Comparison of ENCODE assay signal across 8 cellular contexts in the genomic region with DNA sequence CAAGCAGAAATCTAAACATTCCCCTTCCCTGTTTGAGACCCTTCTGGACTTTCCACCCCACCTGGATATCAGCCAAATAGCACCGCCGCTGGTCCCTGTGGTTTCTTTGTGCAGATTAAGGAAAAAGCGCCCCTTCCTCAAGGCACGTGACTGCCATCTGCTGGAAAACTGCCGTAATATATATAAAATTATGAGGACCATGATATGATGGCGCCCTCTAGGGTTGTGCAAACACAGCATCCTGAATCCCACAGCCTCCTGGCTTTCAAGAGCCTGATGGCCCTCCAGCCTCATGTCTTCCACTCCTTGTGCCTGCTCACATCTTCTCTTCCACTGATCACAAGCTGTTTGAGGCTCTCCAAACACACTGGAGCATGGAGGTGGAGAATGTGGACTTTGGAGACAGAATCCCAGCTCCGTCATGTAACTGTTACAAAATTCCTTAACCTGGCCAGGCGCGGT.
A peak's percentile ranks its signal among the peaks of the same experiment; 100 is the strongest.
DNase-seq lines count a peak whose midpoint lies in the region; ATAC-seq, FAIRE-seq and TF ChIP-seq lines count a peak whose summit lies in the region.

No MANE protein-coding gene starts in this region.

- H3K27ac ChIP-seq in Panc1 (ENCODE audit: low read length) (peak overlapping the region; percentile 51; the same call in 1 of the 2 replicates), astrocyte (ENCODE audit: low read depth, low read length) (no peak overlapping the region), left lung (no peak overlapping the region), transverse colon (no peak overlapping the region), gastrocnemius medialis (no peak overlapping the region)

- 20 to 29% methylated on average over 5 to 9 of the region's 9 CpGs for WGBS in transverse colon (ENCODE audit: low coverage in 1 of 2), 2 donors

- peaks cover 2% of the 10 kb centered on the region for H3K9me3 Mint-ChIP-seq in astrocyte (ENCODE audit: unreplicated experiment)

- no peak overlapping the region for H3K4me2 ChIP-seq in astrocyte (ENCODE audit: low read length)

- H3K36me3 ChIP-seq in Panc1 (ENCODE audit: control insufficient read depth, insufficient read depth, low read length) (no peaks in the 10 kb centered on the region), astrocyte (ENCODE audit: insufficient read depth, low read length) (no peaks in the 10 kb centered on the region), left lung (no peaks in the 10 kb centered on the region), transverse colon (no peaks in the 10 kb centered on the region), gastrocnemius medialis (no peaks in the 10 kb centered on the region)

- H3K4me3 Mint-ChIP-seq in astrocyte (ENCODE audit: unreplicated experiment), result no peak overlapping the region

- H3K4me1 ChIP-seq in Panc1 (ENCODE audit: control insufficient read depth, insufficient read depth, low read length), result peaks cover 6% of the 10 kb centered on the region
- no peaks in the 10 kb centered on the region for H3K4me1 ChIP-seq in astrocyte (ENCODE audit: insufficient read depth, low read length)
- H3K4me1 ChIP-seq in left lung, result no peaks in the 10 kb centered on the region
- no peaks in the 10 kb centered on the region for H3K4me1 ChIP-seq in transverse colon
- H3K4me1 ChIP-seq in gastrocnemius medialis, result no peaks in the 10 kb centered on the region

- intact Hi-C loops in Panc1 (cut with micrococcal nuclease; ENCODE audit: unreplicated experiment) (loop anchor here (5.0 to 10.0 kb wide), 2 partner anchors 51 to 143 kb away; a partner anchor contains a TSS), left lung (cut with DNase I) (no loop called here), transverse colon (cut with DNase I; ENCODE audit: low total_unique reads) (loop anchor here (2.0 kb wide), 1 partner anchor 71 kb away; no protein-coding TSS in a partner anchor), posterior vena cava (cut with DNase I) (no loop called here), gastrocnemius medialis (cut with DNase I; ENCODE audit: low total_unique reads) (no loop called here)

- H3K9me3 ChIP-seq in Panc1 (ENCODE audit: control insufficient read depth, insufficient read depth, low read depth, low read length) (no peaks in the 10 kb centered on the region), astrocyte (ENCODE audit: insufficient read depth, low read depth, low read length) (no peaks in the 10 kb centered on the region), left lung (no peaks in the 10 kb centered on the region), transverse colon (no peaks in the 10 kb centered on the region), gastrocnemius medialis (no peaks in the 10 kb centered on the region)

- no peak for TF ChIP-seq EP300 in transverse colon (IDR thresholded peaks at IDR 0.05; ENCODE audit: low read depth)

- no peak overlapping the region for H3K9ac ChIP-seq in astrocyte (ENCODE audit: low read length)

- peak; percentile 69 for ATAC-seq in Panc1
- peak; percentile 58 for ATAC-seq in left lung
- ATAC-seq in gastrocnemius medialis, result no peak

- BruUV-seq in Panc1 (replicated peaks; lab: Mats Ljungman, UMichigan), result no TSS peak

- no peaks in the 10 kb centered on the region for H4K20me1 ChIP-seq in astrocyte (ENCODE audit: insufficient read depth, low read length)

- FAIRE-seq in astrocyte (lab: Jason Lieb, UNC), result no peak

- H3K27me3 ChIP-seq in Panc1 (ENCODE audit: control insufficient read depth, insufficient read depth, low read length) (no peaks in the 10 kb centered on the region), astrocyte (ENCODE audit: insufficient read depth, low read length) (peaks cover 17% of the 10 kb centered on the region), left lung (peaks cover 0 to 42% of the 10 kb centered on the region in 2 donors), transverse colon (peaks cover 58% of the 10 kb centered on the region), gastrocnemius medialis (peaks cover 4 to 21% (median 20%) of the 10 kb centered on the region in 3 donors)

- peaks cover 2% of the 10 kb centered on the region for H3K4me1 Mint-ChIP-seq in astrocyte (ENCODE audit: low read depth, unreplicated experiment)

- in situ Hi-C loops in Panc1 (cut with HindIII; ENCODE audit: low pct_unique_long_range_greater_than_20kb, low sequenced_read_pairs), result no loop called here
- in situ Hi-C loops in transverse colon (cut with MboI; ENCODE audit: low pct_ligation_motif_present in 1 of 4, low pct_unique_long_range_greater_than_20kb in 1 of 4, low sequenced_read_pairs in 3 of 4), result no loop called here
- in situ Hi-C loops in gastrocnemius medialis (cut with MboI; ENCODE audit: low sequenced_read_pairs in 4 of 4), result no loop called here

- POLR2A ChIA-PET in Panc1 (lab: Charles Lee), result interaction anchor here (0.6 kb wide), 1 partner anchor 153 kb away, joined by 5 read pairs; no protein-coding TSS in a partner anchor

- peaks cover 30% of the 10 kb centered on the region for H3K27me3 Mint-ChIP-seq in astrocyte (ENCODE audit: low read depth, unreplicated experiment)

- no peak overlapping the region for H3K4me3 ChIP-seq in Jurkat, Clone E6-1 (ENCODE audit: low read length)
- no peak overlapping the region for H3K4me3 ChIP-seq in Panc1 (ENCODE audit: low read depth in 2 of 2, low read length in 2 of 2)
- H3K4me3 ChIP-seq in astrocyte (ENCODE audit: insufficient read depth, low read depth, low read length), result no peak overlapping the region
- no peak overlapping the region for H3K4me3 ChIP-seq in left lung
- no peak overlapping the region for H3K4me3 ChIP-seq in transverse colon
- no peak overlapping the region for H3K4me3 ChIP-seq in gastrocnemius medialis

- H3K79me2 ChIP-seq in astrocyte (ENCODE audit: insufficient read depth, low read length), result no peaks in the 10 kb centered on the region

- no peak overlapping the region for H2AFZ ChIP-seq in astrocyte (ENCODE audit: low read depth, low read length)

- peak; percentile 96 for TF ChIP-seq CTCF in Panc1 (IDR thresholded peaks at IDR 0.05)
- peak; percentile 82 for TF ChIP-seq CTCF in astrocyte (IDR thresholded peaks at IDR 0.05; ENCODE audit: insufficient read depth, low read depth, low read length)
- peak in 1 of 2 donors; percentile 45 for TF ChIP-seq CTCF in left lung (IDR thresholded peaks at IDR 0.05)
- peak; percentile 33 to 51 (median 38) for TF ChIP-seq CTCF in transverse colon (IDR thresholded peaks at IDR 0.05)
- TF ChIP-seq CTCF in gastrocnemius medialis (IDR thresholded peaks at IDR 0.05 in 4 of 5, conservative IDR thresholded peaks at IDR 0.05 in 1 of 5), result no peak

- H3K27ac Mint-ChIP-seq in astrocyte (ENCODE audit: unreplicated experiment), result no peak overlapping the region

- peak; percentile 18 for DNase-seq in DMS153 treated with DMSO at 0.1 percent for 48 hours (lab: John Stamatoyannopoulos, UW; ENCODE audit: unreplicated experiment)
- peak; percentile 73 for DNase-seq in Jurkat, Clone E6-1 (ENCODE audit: low read depth, low spot score)
- DNase-seq in Panc1 (ENCODE audit: low read depth, low spot score), result peak; percentile 47
- DNase-seq in astrocyte (ENCODE audit: low read depth), result no peak
- DNase-seq in left lung, result no peak
- peak; percentile 14 for DNase-seq in transverse colon
- no peak for DNase-seq in posterior vena cava (ENCODE audit: low spot score)
- no peak for DNase-seq in gastrocnemius medialis

- CTCF ChIA-PET in Panc1 (lab: Charles Lee), result interaction anchor here (0.5 kb wide), 2 partner anchors 66 to 222 kb away, joined by 3 to 5 read pairs; no protein-coding TSS in a partner anchor

- TF ChIP-seq POLR2A in transverse colon (IDR thresholded peaks at IDR 0.05) (no peak), gastrocnemius medialis (IDR thresholded peaks at IDR 0.05) (no peak)

- no peaks in the 10 kb centered on the region for H3K36me3 Mint-ChIP-seq in astrocyte (ENCODE audit: low read depth, unreplicated experiment)

Comparison
In these comparisons a context has a peak if more than half of its experiments do, and no peak if none do; other contexts are left out.
1. DNase-seq: peak in DMS153 treated with DMSO at 0.1 percent for 48 hours (single experiment), Jurkat, Clone E6-1 (single experiment), Panc1 (single experiment) and transverse colon (single experiment); none in astrocyte (single experiment), left lung (0 of 2), posterior vena cava (single experiment) and gastrocnemius medialis (0 of 2).
2. ATAC-seq: peak in Panc1 (single experiment) and left lung (single experiment); none in gastrocnemius medialis (0 of 2).
3. CTCF ChIP-seq: peak in Panc1 (single experiment), astrocyte (single experiment) and transverse colon (5 of 5); none in gastrocnemius medialis (0 of 5).
4. intact Hi-C loops: an anchor here in Panc1 (5.0 to 10.0 kb wide) and transverse colon (2.0 kb wide); none called in left lung, posterior vena cava and gastrocnemius medialis.